In the genomic region with DNA sequence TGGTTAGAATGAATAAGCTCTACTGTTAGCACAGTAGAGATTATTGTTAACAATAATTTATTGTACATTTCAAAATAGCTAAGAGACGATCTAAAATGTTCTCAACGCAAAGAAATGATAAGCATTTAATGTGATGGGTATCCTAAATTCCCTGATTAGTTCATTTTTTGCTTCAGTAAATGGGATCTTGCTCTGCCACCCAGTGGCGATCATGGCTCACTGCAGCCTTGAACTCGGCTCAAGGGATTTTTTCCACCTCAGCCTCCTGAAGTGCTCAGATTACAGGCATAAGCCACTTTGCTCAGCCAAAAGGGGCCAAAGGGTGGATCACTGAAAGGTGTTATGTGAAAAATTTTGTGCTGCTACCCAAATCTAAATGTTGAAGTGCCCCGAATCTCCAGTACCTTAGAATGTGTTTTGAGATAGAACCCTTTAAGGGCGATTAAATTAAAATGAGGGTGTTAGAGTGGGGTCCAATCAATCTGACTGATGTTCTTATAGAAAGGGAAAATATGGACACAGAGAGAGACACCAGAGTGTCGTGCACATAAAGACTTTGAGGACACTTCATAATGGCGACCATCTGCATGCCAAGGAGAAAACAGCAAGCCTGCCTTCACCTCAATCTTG, we compare ENCODE assay signal across 8 cellular contexts. TPM values are rescaled to one million over a fixed set of nuclear protein-coding genes. Genes with fewer than 3 reads are reported as not detected.
DNase-seq lines count a peak whose midpoint lies in the region; ATAC-seq, FAIRE-seq and TF ChIP-seq lines count a peak whose summit lies in the region.

No MANE protein-coding gene starts in this region.

- H3K4me1 ChIP-seq in CD8-positive, alpha-beta memory T cell (ENCODE audit: insufficient read depth, low read length): no peaks in the 10 kb centered on the region
- H3K4me1 ChIP-seq in gastroesophageal sphincter: peaks cover 0 to 6% (median 0%) of the 10 kb centered on the region in 3 donors
- H3K4me1 ChIP-seq in vagina: no peaks in the 10 kb centered on the region

- intact Hi-C loops in posterior cingulate gyrus (cut with DNase I): loop anchor here (1.0 kb wide), 1 partner anchor 99 kb away; a partner anchor contains a TSS
- intact Hi-C loops in vagina (cut with DNase I): no loop called here

- H3K4me3 Mint-ChIP-seq in CD8-positive, alpha-beta memory T cell: no peak overlapping the region

- H3K36me3 Mint-ChIP-seq in CD8-positive, alpha-beta memory T cell: no peaks in the 10 kb centered on the region

- no peaks in the 10 kb centered on the region for H3K36me3 ChIP-seq in CD8-positive, alpha-beta memory T cell (ENCODE audit: insufficient read depth, low read length)
- H3K36me3 ChIP-seq in gastroesophageal sphincter (no peaks in the 10 kb centered on the region), vagina (no peaks in the 10 kb centered on the region)

- no peaks in the 10 kb centered on the region for H3K27me3 ChIP-seq in CD8-positive, alpha-beta memory T cell (ENCODE audit: insufficient read depth, low read length, poor library complexity, severe bottlenecking)
- H3K27me3 ChIP-seq in HL-60 (ENCODE audit: insufficient read depth, poor library complexity, severe bottlenecking) (no peaks in the 10 kb centered on the region), gastroesophageal sphincter (no peaks in the 10 kb centered on the region), vagina (no peaks in the 10 kb centered on the region)

- CTCF ChIA-PET in CD8-positive, alpha-beta memory T cell (lab: Charles Lee): interaction anchor here (0.7 to 1.4 kb wide), 12 partner anchors 9 to 226 kb away, joined by 3 to 23 read pairs (median 4); a partner anchor contains a TSS

- no peaks in the 10 kb centered on the region for H3K9me3 ChIP-seq in CD8-positive, alpha-beta memory T cell (ENCODE audit: low read length)
- H3K9me3 ChIP-seq in gastroesophageal sphincter (no peaks in the 10 kb centered on the region), vagina (no peaks in the 10 kb centered on the region)

- POLR2A ChIA-PET in CD8-positive, alpha-beta memory T cell (lab: Charles Lee): interaction anchor here (0.5 to 0.6 kb wide), 2 partner anchors 98 to 99 kb away, joined by 3 read pairs; a partner anchor contains a TSS

- 10% methylated on average over 7 to 8 of the region's 8 CpGs for WGBS in gastroesophageal sphincter (ENCODE audit: low coverage in 1 of 2), 2 donors

- H3K27me3 Mint-ChIP-seq in CD8-positive, alpha-beta memory T cell: peaks cover 0 to 10% of the 10 kb centered on the region in 2 donors

- ATAC-seq in gastroesophageal sphincter (peak; percentile 48), GM19467 (IDR thresholded peaks at IDR 0.05; ENCODE audit: unreplicated experiment) (no peak)

- TF ChIP-seq POLR2A in gastroesophageal sphincter (IDR thresholded peaks at IDR 0.05) (no peak), vagina (IDR thresholded peaks at IDR 0.05) (no peak)

- H3K9me3 Mint-ChIP-seq in CD8-positive, alpha-beta memory T cell: no peaks in the 10 kb centered on the region

- peak; percentile 37 to 74 (median 42) for DNase-seq in CD8-positive, alpha-beta memory T cell
- DNase-seq in HL-60 (ENCODE audit: low read depth in 1 of 2, low spot score in 1 of 2): peak; percentile 21 to 48
- DNase-seq in RCC 7860 (ENCODE audit: low spot score): peak; percentile 30
- peak; percentile 31 for DNase-seq in activated effector memory CD4-positive, alpha-beta T cell treated with Interleukin-2 at 50 U/mL for 16 hours
- DNase-seq in posterior cingulate gyrus: peak in 9 of 10 donors; percentile 17 to 91 (median 60)
- DNase-seq in vagina (ENCODE audit: extremely low spot score in 2 of 2): no peak

- no peak overlapping the region for H3K27ac ChIP-seq in CD8-positive, alpha-beta memory T cell (ENCODE audit: low read depth, low read length)
- H3K27ac ChIP-seq in HL-60 (replicated peaks) (no peak overlapping the region), gastroesophageal sphincter (no peak overlapping the region), vagina (no peak overlapping the region)

- TF ChIP-seq EP300 in gastroesophageal sphincter (IDR thresholded peaks at IDR 0.05): no peak

- TF ChIP-seq CTCF in HL-60 (IDR thresholded peaks at IDR 0.05; ENCODE audit: insufficient read depth, low read length) (peak; percentile 92), gastroesophageal sphincter (IDR thresholded peaks at IDR 0.05) (peak; percentile 87 to 95 (median 88)), vagina (IDR thresholded peaks at IDR 0.05) (peak; percentile 64 to 83 (median 71))

- H3K27ac Mint-ChIP-seq in CD8-positive, alpha-beta memory T cell: peak overlapping the region in 1 of 8 donors; percentile 43

- no peaks in the 10 kb centered on the region for H3K4me1 Mint-ChIP-seq in CD8-positive, alpha-beta memory T cell

- no peak overlapping the region for H3K4me3 ChIP-seq in CD8-positive, alpha-beta memory T cell (ENCODE audit: low read length)
- H3K4me3 ChIP-seq in HL-60 (replicated peaks; ENCODE audit: insufficient read depth, low read length) (no peak overlapping the region), gastroesophageal sphincter (no peak overlapping the region), vagina (no peak overlapping the region)

- peak; percentile 72 for FAIRE-seq in RCC 7860 (lab: Jason Lieb, UNC)

RNA-seq across cellular contexts. Expression of a gene that starts 31.5 kb away (rescaled TPM):
- 10 to 100 TPM; 22.2 to 24.3 TPM for total RNA-seq in CD8-positive, alpha-beta memory T cell
- polyA plus RNA-seq in CD8-positive, alpha-beta memory T cell: 69.7 TPM
- total RNA-seq in gastroesophageal sphincter (10 to 100 TPM in 2 of 4 donors, 1 to 10 TPM in 2; 10.0 to 16.9 (median 10.3) TPM), vagina (5.6 TPM)

RNA-seq across cellular contexts. Expression of a gene that starts 48.0 kb away (rescaled TPM):
- 100 to 1,000 TPM; 232 to 250 TPM for total RNA-seq in CD8-positive, alpha-beta memory T cell
- polyA plus RNA-seq in CD8-positive, alpha-beta memory T cell: 200 TPM
- total RNA-seq in gastroesophageal sphincter (100 to 1,000 TPM; 177 to 286 (median 190) TPM), vagina (163 TPM)

RNA-seq across cellular contexts. Expression of a gene that starts 59.1 kb away (rescaled TPM):
- total RNA-seq in CD8-positive, alpha-beta memory T cell: 1 to 10 TPM; 5.6 to 6.6 TPM
- polyA plus RNA-seq in CD8-positive, alpha-beta memory T cell: 28.0 TPM
- total RNA-seq in gastroesophageal sphincter (10 to 100 TPM in 2 of 4 donors, 1 to 10 TPM in 2; 7.2 to 13.9 (median 9.3) TPM), vagina (9.1 TPM)

Comparison
In these comparisons a context has a peak if more than half of its experiments do, and no peak if none do; other contexts are left out.
1. DNase-seq: peak in CD8-positive, alpha-beta memory T cell (5 of 5), HL-60 (2 of 2), RCC 7860 (single experiment), activated effector memory CD4-positive, alpha-beta T cell treated with Interleukin-2 at 50 U/mL for 16 hours (single experiment) and posterior cingulate gyrus (9 of 10); none in vagina (0 of 2).
2. Peak in every context shown above with its lines, with median percentiles within 50 percentile points of each other: CTCF ChIP-seq.